Comparison of ENCODE assay signal across 1 cellular context in the genomic region with DNA sequence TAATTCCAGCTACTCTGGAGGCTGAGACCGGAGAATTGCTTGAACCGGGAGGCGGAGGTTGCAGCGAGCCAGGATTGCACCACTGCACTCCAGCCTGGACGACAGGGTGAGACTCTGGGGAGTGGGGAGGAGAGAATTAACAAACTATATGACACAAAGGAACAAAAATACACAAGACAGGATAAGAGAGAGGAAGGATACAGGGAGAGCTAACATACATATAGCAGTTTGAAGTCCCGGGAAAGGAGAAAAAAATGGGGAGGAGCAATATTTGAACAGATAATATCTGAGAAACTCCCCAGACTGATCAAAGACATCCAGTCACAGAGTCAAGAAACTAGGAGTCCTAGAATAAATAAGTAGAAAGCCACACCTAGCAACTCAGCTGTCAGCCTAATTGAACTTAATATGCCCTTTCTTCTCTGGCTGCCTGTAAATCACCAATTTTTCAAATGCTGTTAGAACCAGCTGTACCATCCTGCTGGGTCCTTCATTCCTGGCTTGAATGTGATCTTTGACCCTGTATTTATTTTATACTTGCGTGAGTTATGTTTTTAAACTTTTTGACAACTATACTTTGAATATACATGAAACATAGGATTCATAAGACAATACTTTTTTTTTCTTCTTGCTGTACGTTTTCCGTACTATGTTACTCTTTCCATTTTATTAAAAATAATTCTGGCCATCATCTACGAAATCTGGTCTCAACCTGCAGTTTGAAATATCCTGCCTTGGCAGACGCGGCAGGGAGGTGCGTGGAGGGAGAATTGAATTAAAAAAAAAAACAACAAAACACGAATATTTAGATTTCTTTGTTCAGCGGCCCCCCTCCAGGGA.
TF ChIP-seq lines count a peak whose summit lies in the region.

No MANE protein-coding gene starts in this region.

TF ChIP-seq in HepG2, 621 proteins besides CTCF, POLR2A, EP300 and RAD21 (continued from another document and continues in another):
- TF ChIP-seq NR2F6 (IDR thresholded peaks at IDR 0.05) (peak; percentile 64), NR2F6 (CRISPR knock-in tag; IDR thresholded peaks at IDR 0.05) (peak; percentile 25; the same call in 1 of the 2 replicates), FOXP1 (IDR thresholded peaks at IDR 0.05) (0 out of 2 replicates have a peak, but pooled peaks have one; percentile 13), FOXP1 (CRISPR knock-in tag; IDR thresholded peaks at IDR 0.05) (no peak; the same call in 1 of the 2 replicates), STAG1 (CRISPR knock-in tag; IDR thresholded peaks at IDR 0.05) (no peak), ZNF569 (CRISPR knock-in tag; IDR thresholded peaks at IDR 0.05; ENCODE audit: borderline replicate concordance) (no peak), KDM2A (CRISPR knock-in tag; IDR thresholded peaks at IDR 0.05; ENCODE audit: borderline replicate concordance, low read depth) (0 out of 2 replicates have a peak, but pooled peaks have one; percentile 25), MAFK (conservative IDR thresholded peaks at IDR 0.05 in 1 of 2, IDR thresholded peaks at IDR 0.05 in 1 of 2; ENCODE audit: low read length in 2 of 2) (no peak), TCF7L2 (IDR thresholded peaks at IDR 0.05; ENCODE audit: low read depth, low read length) (peak; percentile 81), SOX5 (CRISPR knock-in tag; IDR thresholded peaks at IDR 0.05; ENCODE audit: borderline replicate concordance) (peak; percentile 43; the same call in 1 of the 2 replicates), NFE2L2 (IDR thresholded peaks at IDR 0.05; ENCODE audit: low read length) (no peak), ZNF772 (CRISPR knock-in tag; IDR thresholded peaks at IDR 0.05) (peak; percentile 52; the same call in 1 of the 2 replicates), MIXL1 (CRISPR knock-in tag; IDR thresholded peaks at IDR 0.05) (0 out of 2 replicates have a peak, but pooled peaks have one; percentile 12), ZNF768 (CRISPR knock-in tag; IDR thresholded peaks at IDR 0.05) (peak; percentile 38; the same call in 1 of the 2 replicates), ZNF614 (CRISPR knock-in tag; IDR thresholded peaks at IDR 0.05; ENCODE audit: borderline replicate concordance) (0 out of 2 replicates have a peak, but pooled peaks have one; percentile 19), MYNN (CRISPR knock-in tag; IDR thresholded peaks at IDR 0.05; ENCODE audit: low read depth) (no peak), ZMYM2 (CRISPR knock-in tag; IDR thresholded peaks at IDR 0.05) (peak; percentile 79), ZNF460 (CRISPR knock-in tag; IDR thresholded peaks at IDR 0.05; ENCODE audit: borderline replicate concordance) (peak; percentile 50; the same call in 1 of the 2 replicates), ISL2 (CRISPR knock-in tag; IDR thresholded peaks at IDR 0.05) (peak; percentile 83), ZNF143 (CRISPR knock-in tag; IDR thresholded peaks at IDR 0.05) (no peak), STAT5B (CRISPR knock-in tag; IDR thresholded peaks at IDR 0.05) (peak; percentile 34; the same call in 1 of the 2 replicates), TBX2 (CRISPR knock-in tag; IDR thresholded peaks at IDR 0.05; ENCODE audit: borderline replicate concordance) (peak; percentile 70), SNAI1 (CRISPR knock-in tag; IDR thresholded peaks at IDR 0.05; ENCODE audit: borderline replicate concordance) (peak; percentile 15), RCOR2 (CRISPR knock-in tag; IDR thresholded peaks at IDR 0.05) (peak; percentile 75; the same call in 1 of the 2 replicates), RFXAP (CRISPR knock-in tag; IDR thresholded peaks at IDR 0.05; ENCODE audit: borderline replicate concordance) (peak; percentile 13; the same call in 1 of the 2 replicates), FOSL2 (CRISPR knock-in tag; IDR thresholded peaks at IDR 0.05) (peak; percentile 37), TCF7 (IDR thresholded peaks at IDR 0.05; ENCODE audit: low read depth) (peak; percentile 88), SNAPC2 (CRISPR knock-in tag; IDR thresholded peaks at IDR 0.05) (peak; percentile 15; the same call in 1 of the 2 replicates), ZMYM3 (CRISPR knock-in tag; IDR thresholded peaks at IDR 0.05) (peak; percentile 99), PHF8 (CRISPR knock-in tag; IDR thresholded peaks at IDR 0.05) (0 out of 2 replicates have a peak, but pooled peaks have one; percentile 19), ZC3H4 (CRISPR knock-in tag; IDR thresholded peaks at IDR 0.05; ENCODE audit: borderline replicate concordance) (peak; percentile 74; the same call in 1 of the 2 replicates), ZNF816 (CRISPR knock-in tag; IDR thresholded peaks at IDR 0.05; ENCODE audit: borderline replicate concordance) (no peak), ZNF264 (CRISPR knock-in tag; IDR thresholded peaks at IDR 0.05) (0 out of 2 replicates have a peak, but pooled peaks have one; percentile 17), RORA (CRISPR knock-in tag; IDR thresholded peaks at IDR 0.05) (0 out of 2 replicates have a peak, but pooled peaks have one; percentile 6), AGO2 (optimal IDR thresholded peaks at IDR 0.05; ENCODE audit: low read depth, low read length) (no peak)
- TF ChIP-seq, protein P1, sequence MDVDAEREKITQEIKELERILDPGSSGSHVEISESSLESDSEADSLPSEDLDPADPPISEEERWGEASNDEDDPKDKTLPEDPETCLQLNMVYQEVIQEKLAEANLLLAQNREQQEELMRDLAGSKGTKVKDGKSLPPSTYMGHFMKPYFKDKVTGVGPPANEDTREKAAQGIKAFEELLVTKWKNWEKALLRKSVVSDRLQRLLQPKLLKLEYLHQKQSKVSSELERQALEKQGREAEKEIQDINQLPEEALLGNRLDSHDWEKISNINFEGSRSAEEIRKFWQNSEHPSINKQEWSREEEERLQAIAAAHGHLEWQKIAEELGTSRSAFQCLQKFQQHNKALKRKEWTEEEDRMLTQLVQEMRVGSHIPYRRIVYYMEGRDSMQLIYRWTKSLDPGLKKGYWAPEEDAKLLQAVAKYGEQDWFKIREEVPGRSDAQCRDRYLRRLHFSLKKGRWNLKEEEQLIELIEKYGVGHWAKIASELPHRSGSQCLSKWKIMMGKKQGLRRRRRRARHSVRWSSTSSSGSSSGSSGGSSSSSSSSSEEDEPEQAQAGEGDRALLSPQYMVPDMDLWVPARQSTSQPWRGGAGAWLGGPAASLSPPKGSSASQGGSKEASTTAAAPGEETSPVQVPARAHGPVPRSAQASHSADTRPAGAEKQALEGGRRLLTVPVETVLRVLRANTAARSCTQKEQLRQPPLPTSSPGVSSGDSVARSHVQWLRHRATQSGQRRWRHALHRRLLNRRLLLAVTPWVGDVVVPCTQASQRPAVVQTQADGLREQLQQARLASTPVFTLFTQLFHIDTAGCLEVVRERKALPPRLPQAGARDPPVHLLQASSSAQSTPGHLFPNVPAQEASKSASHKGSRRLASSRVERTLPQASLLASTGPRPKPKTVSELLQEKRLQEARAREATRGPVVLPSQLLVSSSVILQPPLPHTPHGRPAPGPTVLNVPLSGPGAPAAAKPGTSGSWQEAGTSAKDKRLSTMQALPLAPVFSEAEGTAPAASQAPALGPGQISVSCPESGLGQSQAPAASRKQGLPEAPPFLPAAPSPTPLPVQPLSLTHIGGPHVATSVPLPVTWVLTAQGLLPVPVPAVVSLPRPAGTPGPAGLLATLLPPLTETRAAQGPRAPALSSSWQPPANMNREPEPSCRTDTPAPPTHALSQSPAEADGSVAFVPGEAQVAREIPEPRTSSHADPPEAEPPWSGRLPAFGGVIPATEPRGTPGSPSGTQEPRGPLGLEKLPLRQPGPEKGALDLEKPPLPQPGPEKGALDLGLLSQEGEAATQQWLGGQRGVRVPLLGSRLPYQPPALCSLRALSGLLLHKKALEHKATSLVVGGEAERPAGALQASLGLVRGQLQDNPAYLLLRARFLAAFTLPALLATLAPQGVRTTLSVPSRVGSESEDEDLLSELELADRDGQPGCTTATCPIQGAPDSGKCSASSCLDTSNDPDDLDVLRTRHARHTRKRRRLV (CRISPR knock-in tag; IDR thresholded peaks at IDR 0.05) = peak; percentile 80; the same call in 1 of the 2 replicates
- TF ChIP-seq, protein P2, sequence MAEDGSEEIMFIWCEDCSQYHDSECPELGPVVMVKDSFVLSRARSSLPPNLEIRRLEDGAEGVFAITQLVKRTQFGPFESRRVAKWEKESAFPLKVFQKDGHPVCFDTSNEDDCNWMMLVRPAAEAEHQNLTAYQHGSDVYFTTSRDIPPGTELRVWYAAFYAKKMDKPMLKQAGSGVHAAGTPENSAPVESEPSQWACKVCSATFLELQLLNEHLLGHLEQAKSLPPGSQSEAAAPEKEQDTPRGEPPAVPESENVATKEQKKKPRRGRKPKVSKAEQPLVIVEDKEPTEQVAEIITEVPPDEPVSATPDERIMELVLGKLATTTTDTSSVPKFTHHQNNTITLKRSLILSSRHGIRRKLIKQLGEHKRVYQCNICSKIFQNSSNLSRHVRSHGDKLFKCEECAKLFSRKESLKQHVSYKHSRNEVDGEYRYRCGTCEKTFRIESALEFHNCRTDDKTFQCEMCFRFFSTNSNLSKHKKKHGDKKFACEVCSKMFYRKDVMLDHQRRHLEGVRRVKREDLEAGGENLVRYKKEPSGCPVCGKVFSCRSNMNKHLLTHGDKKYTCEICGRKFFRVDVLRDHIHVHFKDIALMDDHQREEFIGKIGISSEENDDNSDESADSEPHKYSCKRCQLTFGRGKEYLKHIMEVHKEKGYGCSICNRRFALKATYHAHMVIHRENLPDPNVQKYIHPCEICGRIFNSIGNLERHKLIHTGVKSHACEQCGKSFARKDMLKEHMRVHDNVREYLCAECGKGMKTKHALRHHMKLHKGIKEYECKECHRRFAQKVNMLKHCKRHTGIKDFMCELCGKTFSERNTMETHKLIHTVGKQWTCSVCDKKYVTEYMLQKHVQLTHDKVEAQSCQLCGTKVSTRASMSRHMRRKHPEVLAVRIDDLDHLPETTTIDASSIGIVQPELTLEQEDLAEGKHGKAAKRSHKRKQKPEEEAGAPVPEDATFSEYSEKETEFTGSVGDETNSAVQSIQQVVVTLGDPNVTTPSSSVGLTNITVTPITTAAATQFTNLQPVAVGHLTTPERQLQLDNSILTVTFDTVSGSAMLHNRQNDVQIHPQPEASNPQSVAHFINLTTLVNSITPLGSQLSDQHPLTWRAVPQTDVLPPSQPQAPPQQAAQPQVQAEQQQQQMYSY (CRISPR knock-in tag; IDR thresholded peaks at IDR 0.05) = 0 out of 2 replicates have a peak, but pooled peaks have one; percentile 15
- TF ChIP-seq, protein P3, sequence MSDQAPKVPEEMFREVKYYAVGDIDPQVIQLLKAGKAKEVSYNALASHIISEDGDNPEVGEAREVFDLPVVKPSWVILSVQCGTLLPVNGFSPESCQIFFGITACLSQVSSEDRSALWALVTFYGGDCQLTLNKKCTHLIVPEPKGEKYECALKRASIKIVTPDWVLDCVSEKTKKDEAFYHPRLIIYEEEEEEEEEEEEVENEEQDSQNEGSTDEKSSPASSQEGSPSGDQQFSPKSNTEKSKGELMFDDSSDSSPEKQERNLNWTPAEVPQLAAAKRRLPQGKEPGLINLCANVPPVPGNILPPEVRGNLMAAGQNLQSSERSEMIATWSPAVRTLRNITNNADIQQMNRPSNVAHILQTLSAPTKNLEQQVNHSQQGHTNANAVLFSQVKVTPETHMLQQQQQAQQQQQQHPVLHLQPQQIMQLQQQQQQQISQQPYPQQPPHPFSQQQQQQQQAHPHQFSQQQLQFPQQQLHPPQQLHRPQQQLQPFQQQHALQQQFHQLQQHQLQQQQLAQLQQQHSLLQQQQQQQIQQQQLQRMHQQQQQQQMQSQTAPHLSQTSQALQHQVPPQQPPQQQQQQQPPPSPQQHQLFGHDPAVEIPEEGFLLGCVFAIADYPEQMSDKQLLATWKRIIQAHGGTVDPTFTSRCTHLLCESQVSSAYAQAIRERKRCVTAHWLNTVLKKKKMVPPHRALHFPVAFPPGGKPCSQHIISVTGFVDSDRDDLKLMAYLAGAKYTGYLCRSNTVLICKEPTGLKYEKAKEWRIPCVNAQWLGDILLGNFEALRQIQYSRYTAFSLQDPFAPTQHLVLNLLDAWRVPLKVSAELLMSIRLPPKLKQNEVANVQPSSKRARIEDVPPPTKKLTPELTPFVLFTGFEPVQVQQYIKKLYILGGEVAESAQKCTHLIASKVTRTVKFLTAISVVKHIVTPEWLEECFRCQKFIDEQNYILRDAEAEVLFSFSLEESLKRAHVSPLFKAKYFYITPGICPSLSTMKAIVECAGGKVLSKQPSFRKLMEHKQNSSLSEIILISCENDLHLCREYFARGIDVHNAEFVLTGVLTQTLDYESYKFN (CRISPR knock-in tag; conservative IDR thresholded peaks at IDR 0.05) = peak; percentile 30; the same call in 1 of the 2 replicates
- TF ChIP-seq, protein P4, sequence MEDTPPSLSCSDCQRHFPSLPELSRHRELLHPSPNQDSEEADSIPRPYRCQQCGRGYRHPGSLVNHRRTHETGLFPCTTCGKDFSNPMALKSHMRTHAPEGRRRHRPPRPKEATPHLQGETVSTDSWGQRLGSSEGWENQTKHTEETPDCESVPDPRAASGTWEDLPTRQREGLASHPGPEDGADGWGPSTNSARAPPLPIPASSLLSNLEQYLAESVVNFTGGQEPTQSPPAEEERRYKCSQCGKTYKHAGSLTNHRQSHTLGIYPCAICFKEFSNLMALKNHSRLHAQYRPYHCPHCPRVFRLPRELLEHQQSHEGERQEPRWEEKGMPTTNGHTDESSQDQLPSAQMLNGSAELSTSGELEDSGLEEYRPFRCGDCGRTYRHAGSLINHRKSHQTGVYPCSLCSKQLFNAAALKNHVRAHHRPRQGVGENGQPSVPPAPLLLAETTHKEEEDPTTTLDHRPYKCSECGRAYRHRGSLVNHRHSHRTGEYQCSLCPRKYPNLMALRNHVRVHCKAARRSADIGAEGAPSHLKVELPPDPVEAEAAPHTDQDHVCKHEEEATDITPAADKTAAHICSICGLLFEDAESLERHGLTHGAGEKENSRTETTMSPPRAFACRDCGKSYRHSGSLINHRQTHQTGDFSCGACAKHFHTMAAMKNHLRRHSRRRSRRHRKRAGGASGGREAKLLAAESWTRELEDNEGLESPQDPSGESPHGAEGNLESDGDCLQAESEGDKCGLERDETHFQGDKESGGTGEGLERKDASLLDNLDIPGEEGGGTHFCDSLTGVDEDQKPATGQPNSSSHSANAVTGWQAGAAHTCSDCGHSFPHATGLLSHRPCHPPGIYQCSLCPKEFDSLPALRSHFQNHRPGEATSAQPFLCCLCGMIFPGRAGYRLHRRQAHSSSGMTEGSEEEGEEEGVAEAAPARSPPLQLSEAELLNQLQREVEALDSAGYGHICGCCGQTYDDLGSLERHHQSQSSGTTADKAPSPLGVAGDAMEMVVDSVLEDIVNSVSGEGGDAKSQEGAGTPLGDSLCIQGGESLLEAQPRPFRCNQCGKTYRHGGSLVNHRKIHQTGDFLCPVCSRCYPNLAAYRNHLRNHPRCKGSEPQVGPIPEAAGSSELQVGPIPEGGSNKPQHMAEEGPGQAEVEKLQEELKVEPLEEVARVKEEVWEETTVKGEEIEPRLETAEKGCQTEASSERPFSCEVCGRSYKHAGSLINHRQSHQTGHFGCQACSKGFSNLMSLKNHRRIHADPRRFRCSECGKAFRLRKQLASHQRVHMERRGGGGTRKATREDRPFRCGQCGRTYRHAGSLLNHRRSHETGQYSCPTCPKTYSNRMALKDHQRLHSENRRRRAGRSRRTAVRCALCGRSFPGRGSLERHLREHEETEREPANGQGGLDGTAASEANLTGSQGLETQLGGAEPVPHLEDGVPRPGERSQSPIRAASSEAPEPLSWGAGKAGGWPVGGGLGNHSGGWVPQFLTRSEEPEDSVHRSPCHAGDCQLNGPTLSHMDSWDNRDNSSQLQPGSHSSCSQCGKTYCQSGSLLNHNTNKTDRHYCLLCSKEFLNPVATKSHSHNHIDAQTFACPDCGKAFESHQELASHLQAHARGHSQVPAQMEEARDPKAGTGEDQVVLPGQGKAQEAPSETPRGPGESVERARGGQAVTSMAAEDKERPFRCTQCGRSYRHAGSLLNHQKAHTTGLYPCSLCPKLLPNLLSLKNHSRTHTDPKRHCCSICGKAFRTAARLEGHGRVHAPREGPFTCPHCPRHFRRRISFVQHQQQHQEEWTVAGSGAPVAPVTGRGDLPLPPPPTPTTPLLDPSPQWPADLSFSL (CRISPR knock-in tag; IDR thresholded peaks at IDR 0.05) = 0 out of 2 replicates have a peak, but pooled peaks have one; percentile 34
